In the genomic region with DNA sequence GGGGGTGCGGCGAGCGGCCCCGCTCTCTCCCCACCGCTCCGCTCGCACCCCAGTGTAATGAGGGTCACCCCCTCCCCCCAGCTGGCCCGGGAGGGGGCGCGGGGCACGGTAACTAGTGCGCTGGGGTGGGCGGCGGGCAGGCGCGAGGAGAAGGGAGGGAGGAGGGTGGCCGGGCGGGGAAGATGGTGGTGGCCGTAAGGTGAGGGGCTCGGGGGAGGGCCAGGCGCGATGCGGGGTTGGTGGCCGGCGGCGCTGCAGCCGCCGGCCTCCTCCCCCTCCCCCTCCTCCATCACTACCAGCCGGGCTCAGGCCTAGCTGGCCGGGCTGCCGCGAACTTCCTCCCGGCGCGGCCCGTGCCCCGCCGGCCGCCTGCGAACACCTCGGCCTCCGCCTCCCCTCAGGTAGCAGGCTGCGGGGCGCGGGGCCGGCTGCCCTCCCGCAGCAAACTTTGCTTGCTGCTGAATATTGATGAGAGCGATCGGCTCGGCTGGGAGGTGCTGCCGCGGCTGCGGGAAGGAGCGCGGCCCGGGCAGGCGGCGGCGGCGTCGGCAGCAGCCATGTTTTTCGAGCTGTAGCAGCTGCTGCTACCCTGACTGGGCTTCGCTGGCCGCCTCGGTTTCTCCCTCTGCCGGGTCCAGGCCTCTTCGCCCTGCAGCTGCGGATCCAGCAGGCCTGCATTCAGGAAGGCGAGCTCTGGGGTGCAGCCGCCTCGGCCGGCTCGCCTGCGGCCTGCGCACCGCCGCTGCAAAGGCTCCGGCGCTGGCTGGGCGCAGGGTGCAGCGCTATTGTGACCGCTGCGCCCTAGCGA, we compare ENCODE assay signal across 1 cellular context.
TF ChIP-seq lines count a peak whose summit lies in the region.

No MANE protein-coding gene starts in this region.

TF ChIP-seq in K562, 482 proteins besides CTCF, POLR2A, EP300 and RAD21 (continued from another document and continues in another):
- TF ChIP-seq RNF219 (CRISPR knock-in tag; IDR thresholded peaks at IDR 0.05): no peak
- TF ChIP-seq FUS (optimal IDR thresholded peaks at IDR 0.05; ENCODE audit: low read depth, low read length): no peak
- no peak for TF ChIP-seq ZNF140 (CRISPR knock-in tag; IDR thresholded peaks at IDR 0.05)
- TF ChIP-seq NR2F6 (CRISPR knock-in tag; IDR thresholded peaks at IDR 0.05): no peak
- TF ChIP-seq GTF2A2 (tag; IDR thresholded peaks at IDR 0.05): 0 out of 2 replicates have a peak, but pooled peaks have one; percentile 30
- no peak for TF ChIP-seq CCNT2 (IDR thresholded peaks at IDR 0.05; ENCODE audit: borderline replicate concordance, extremely low read depth, insufficient read length, low read depth, low read length)
- TF ChIP-seq, protein P1, sequence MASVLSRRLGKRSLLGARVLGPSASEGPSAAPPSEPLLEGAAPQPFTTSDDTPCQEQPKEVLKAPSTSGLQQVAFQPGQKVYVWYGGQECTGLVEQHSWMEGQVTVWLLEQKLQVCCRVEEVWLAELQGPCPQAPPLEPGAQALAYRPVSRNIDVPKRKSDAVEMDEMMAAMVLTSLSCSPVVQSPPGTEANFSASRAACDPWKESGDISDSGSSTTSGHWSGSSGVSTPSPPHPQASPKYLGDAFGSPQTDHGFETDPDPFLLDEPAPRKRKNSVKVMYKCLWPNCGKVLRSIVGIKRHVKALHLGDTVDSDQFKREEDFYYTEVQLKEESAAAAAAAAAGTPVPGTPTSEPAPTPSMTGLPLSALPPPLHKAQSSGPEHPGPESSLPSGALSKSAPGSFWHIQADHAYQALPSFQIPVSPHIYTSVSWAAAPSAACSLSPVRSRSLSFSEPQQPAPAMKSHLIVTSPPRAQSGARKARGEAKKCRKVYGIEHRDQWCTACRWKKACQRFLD (CRISPR knock-in tag; IDR thresholded peaks at IDR 0.05): peak; percentile 81
- TF ChIP-seq HDAC3 (IDR thresholded peaks at IDR 0.05; ENCODE audit: borderline replicate concordance, partially characterized antibody): no peak
- TF ChIP-seq HEY1 (CRISPR knock-in tag; IDR thresholded peaks at IDR 0.05; ENCODE audit: borderline replicate concordance): no peak
- TF ChIP-seq ZFPM2 (CRISPR knock-in tag; IDR thresholded peaks at IDR 0.05): no peak
- no peak for TF ChIP-seq ZNF586 (CRISPR knock-in tag; conservative IDR thresholded peaks at IDR 0.05)
- TF ChIP-seq NR2C2 (CRISPR knock-in tag; IDR thresholded peaks at IDR 0.05): no peak
- TF ChIP-seq NR2C2 (tag; IDR thresholded peaks at IDR 0.05): peak; percentile 64; the same call in 1 of the 2 replicates
- TF ChIP-seq ERF (CRISPR knock-in tag; IDR thresholded peaks at IDR 0.05): no peak
- no peak for TF ChIP-seq POLR3G (IDR thresholded peaks at IDR 0.05; ENCODE audit: extremely low read depth, insufficient read length, insufficient replicate concordance)
- TF ChIP-seq, protein P2, sequence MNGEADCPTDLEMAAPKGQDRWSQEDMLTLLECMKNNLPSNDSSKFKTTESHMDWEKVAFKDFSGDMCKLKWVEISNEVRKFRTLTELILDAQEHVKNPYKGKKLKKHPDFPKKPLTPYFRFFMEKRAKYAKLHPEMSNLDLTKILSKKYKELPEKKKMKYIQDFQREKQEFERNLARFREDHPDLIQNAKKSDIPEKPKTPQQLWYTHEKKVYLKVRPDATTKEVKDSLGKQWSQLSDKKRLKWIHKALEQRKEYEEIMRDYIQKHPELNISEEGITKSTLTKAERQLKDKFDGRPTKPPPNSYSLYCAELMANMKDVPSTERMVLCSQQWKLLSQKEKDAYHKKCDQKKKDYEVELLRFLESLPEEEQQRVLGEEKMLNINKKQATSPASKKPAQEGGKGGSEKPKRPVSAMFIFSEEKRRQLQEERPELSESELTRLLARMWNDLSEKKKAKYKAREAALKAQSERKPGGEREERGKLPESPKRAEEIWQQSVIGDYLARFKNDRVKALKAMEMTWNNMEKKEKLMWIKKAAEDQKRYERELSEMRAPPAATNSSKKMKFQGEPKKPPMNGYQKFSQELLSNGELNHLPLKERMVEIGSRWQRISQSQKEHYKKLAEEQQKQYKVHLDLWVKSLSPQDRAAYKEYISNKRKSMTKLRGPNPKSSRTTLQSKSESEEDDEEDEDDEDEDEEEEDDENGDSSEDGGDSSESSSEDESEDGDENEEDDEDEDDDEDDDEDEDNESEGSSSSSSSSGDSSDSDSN (IDR thresholded peaks at IDR 0.05; ENCODE audit: borderline replicate concordance in 1 of 2, low read depth in 2 of 2, low read length in 2 of 2): peak; percentile 39 to 86
- no peak for TF ChIP-seq USF2 (CRISPR knock-in tag; IDR thresholded peaks at IDR 0.05)
- TF ChIP-seq MEF2A (IDR thresholded peaks at IDR 0.05; ENCODE audit: control insufficient read depth, low read depth, low read length): no peak
- TF ChIP-seq PCBP2 (IDR thresholded peaks at IDR 0.05; ENCODE audit: low read depth, low read length, poor library complexity, severe bottlenecking): no peak
- TF ChIP-seq STAT5A (IDR thresholded peaks at IDR 0.05; ENCODE audit: borderline replicate concordance, low read length): no peak
- no peak for TF ChIP-seq EZH2 (IDR thresholded peaks at IDR 0.05; ENCODE audit: borderline replicate concordance, low read depth, low read length)
- TF ChIP-seq, protein P3, sequence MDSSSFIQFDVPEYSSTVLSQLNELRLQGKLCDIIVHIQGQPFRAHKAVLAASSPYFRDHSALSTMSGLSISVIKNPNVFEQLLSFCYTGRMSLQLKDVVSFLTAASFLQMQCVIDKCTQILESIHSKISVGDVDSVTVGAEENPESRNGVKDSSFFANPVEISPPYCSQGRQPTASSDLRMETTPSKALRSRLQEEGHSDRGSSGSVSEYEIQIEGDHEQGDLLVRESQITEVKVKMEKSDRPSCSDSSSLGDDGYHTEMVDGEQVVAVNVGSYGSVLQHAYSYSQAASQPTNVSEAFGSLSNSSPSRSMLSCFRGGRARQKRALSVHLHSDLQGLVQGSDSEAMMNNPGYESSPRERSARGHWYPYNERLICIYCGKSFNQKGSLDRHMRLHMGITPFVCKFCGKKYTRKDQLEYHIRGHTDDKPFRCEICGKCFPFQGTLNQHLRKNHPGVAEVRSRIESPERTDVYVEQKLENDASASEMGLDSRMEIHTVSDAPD (CRISPR knock-in tag; IDR thresholded peaks at IDR 0.05): 0 out of 2 replicates have a peak, but pooled peaks have one; percentile 26
- TF ChIP-seq, protein P4, sequence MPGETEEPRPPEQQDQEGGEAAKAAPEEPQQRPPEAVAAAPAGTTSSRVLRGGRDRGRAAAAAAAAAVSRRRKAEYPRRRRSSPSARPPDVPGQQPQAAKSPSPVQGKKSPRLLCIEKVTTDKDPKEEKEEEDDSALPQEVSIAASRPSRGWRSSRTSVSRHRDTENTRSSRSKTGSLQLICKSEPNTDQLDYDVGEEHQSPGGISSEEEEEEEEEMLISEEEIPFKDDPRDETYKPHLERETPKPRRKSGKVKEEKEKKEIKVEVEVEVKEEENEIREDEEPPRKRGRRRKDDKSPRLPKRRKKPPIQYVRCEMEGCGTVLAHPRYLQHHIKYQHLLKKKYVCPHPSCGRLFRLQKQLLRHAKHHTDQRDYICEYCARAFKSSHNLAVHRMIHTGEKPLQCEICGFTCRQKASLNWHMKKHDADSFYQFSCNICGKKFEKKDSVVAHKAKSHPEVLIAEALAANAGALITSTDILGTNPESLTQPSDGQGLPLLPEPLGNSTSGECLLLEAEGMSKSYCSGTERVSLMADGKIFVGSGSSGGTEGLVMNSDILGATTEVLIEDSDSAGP (CRISPR knock-in tag; IDR thresholded peaks at IDR 0.05): no peak
- TF ChIP-seq SUPT5H (IDR thresholded peaks at IDR 0.05): peak; percentile 47
- TF ChIP-seq ZBTB5 (IDR thresholded peaks at IDR 0.05): no peak
- no peak for TF ChIP-seq TEAD4 (IDR thresholded peaks at IDR 0.05; ENCODE audit: low read length)
- TF ChIP-seq TEAD4 (CRISPR knock-in tag; IDR thresholded peaks at IDR 0.05; ENCODE audit: borderline replicate concordance): no peak
- no peak for TF ChIP-seq ZNF347 (CRISPR knock-in tag; IDR thresholded peaks at IDR 0.05; ENCODE audit: low read depth)
- TF ChIP-seq IFI16 (CRISPR knock-in tag; IDR thresholded peaks at IDR 0.05): no peak
- TF ChIP-seq CBFA2T2 (conservative IDR thresholded peaks at IDR 0.05): no peak
- no peak for TF ChIP-seq CCAR2 (IDR thresholded peaks at IDR 0.05; ENCODE audit: low read depth, low read length)
- no peak for TF ChIP-seq SAFB (IDR thresholded peaks at IDR 0.05; ENCODE audit: borderline replicate concordance, low read depth, low read length)
- TF ChIP-seq SMARCA5 (IDR thresholded peaks at IDR 0.05): no peak
- TF ChIP-seq ZBTB33 (CRISPR knock-in tag; IDR thresholded peaks at IDR 0.05): no peak
- TF ChIP-seq, protein P5, sequence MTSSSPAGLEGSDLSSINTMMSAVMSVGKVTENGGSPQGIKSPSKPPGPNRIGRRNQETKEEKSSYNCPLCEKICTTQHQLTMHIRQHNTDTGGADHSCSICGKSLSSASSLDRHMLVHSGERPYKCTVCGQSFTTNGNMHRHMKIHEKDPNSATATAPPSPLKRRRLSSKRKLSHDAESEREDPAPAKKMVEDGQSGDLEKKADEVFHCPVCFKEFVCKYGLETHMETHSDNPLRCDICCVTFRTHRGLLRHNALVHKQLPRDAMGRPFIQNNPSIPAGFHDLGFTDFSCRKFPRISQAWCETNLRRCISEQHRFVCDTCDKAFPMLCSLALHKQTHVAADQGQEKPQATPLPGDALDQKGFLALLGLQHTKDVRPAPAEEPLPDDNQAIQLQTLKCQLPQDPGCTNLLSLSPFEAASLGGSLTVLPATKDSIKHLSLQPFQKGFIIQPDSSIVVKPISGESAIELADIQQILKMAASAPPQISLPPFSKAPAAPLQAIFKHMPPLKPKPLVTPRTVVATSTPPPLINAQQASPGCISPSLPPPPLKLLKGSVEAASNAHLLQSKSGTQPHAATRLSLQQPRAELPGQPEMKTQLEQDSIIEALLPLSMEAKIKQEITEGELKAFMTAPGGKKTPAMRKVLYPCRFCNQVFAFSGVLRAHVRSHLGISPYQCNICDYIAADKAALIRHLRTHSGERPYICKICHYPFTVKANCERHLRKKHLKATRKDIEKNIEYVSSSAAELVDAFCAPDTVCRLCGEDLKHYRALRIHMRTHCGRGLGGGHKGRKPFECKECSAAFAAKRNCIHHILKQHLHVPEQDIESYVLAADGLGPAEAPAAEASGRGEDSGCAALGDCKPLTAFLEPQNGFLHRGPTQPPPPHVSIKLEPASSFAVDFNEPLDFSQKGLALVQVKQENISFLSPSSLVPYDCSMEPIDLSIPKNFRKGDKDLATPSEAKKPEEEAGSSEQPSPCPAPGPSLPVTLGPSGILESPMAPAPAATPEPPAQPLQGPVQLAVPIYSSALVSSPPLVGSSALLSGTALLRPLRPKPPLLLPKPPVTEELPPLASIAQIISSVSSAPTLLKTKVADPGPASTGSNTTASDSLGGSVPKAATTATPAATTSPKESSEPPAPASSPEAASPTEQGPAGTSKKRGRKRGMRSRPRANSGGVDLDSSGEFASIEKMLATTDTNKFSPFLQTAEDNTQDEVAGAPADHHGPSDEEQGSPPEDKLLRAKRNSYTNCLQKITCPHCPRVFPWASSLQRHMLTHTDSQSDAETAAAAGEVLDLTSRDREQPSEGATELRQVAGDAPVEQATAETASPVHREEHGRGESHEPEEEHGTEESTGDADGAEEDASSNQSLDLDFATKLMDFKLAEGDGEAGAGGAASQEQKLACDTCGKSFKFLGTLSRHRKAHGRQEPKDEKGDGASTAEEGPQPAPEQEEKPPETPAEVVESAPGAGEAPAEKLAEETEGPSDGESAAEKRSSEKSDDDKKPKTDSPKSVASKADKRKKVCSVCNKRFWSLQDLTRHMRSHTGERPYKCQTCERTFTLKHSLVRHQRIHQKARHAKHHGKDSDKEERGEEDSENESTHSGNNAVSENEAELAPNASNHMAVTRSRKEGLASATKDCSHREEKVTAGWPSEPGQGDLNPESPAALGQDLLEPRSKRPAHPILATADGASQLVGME (CRISPR knock-in tag; IDR thresholded peaks at IDR 0.05): no peak
- no peak for TF ChIP-seq ZNF232 (CRISPR knock-in tag; IDR thresholded peaks at IDR 0.05)
